Comparison of ENCODE assay signal across 32 cellular contexts in genomic region chr11:62999156-62999555, GRCh38. TPM values are rescaled to one million over a fixed set of nuclear protein-coding genes. Genes with fewer than 3 reads are reported as not detected.
"Had no signal": no experiment of that assay in that cellular context is flagged by ENCODE, and none has a peak within 500 bp of the region (broad histone marks: within the 10 kb centered on the region; RNA-seq: fewer than 3 reads in every experiment).

No MANE protein-coding gene starts in this region.

- DNase-seq: activated CD4-positive, alpha-beta memory T cell treated with anti-CD3 and anti-CD28 coated beads for 36 hours; activated CD4-positive, alpha-beta T cell treated with anti-CD3 and anti-CD28 coated beads for 36 hours; activated CD4-positive, alpha-beta T cell treated with anti-CD3 and anti-CD28 coated beads, Interleukin-2, amount 10 ng/mL, durations not matched to agents 24 days and 14 days; activated CD4-positive, CD25-positive, alpha-beta regulatory T cell; activated CD4-positive, CD25-positive, alpha-beta regulatory T cell treated with anti-CD3 and anti-CD28 coated beads, Interleukin-2, amount 50 U/mL, for 72 hours; activated CD8-positive, alpha-beta memory T cell treated with anti-CD3 and anti-CD28 coated beads, Interleukin-2, amount 50 U/mL, for 48 hours; activated gamma-delta T cell; activated naive CD4-positive, alpha-beta T cell; activated naive CD4-positive, alpha-beta T cell treated with anti-CD3 and anti-CD28 coated beads, Interleukin-2, amount 10 ng/mL, durations not matched to agents 7 days and 5 days; activated T-cell treated with anti-CD3 and anti-CD28 coated beads for 4 hours; activated T-cell treated with anti-CD3 and anti-CD28 coated beads, Interleukin-2, amount 50 U/mL, for 24 hours; activated T-cell treated with anti-CD3 and anti-CD28 coated beads, Interleukin-2, amount 50 U/mL, for 72 hours; amniotic stem cell; anterior cingulate cortex; central memory CD4-positive, alpha-beta T cell; cerebellar nuclear complex; colonic mucosa; effector CD8-positive, alpha-beta T cell; gastrocnemius medialis; glutamatergic neuron; heart left ventricle; T-helper 2 cell had no signal

- H3K9me3 ChIP-seq: body of pancreas, colonic mucosa, esophagus muscularis mucosa, gastrocnemius medialis, heart left ventricle had no signal

- H3K4me3 Mint-ChIP-seq: activated CD4-positive, alpha-beta memory T cell treated with anti-CD3 and anti-CD28 coated beads for 36 hours; activated CD4-positive, alpha-beta T cell treated with anti-CD3 and anti-CD28 coated beads for 36 hours; activated CD4-positive, alpha-beta T cell treated with anti-CD3 and anti-CD28 coated beads, Interleukin-2, amount 10 ng/mL, durations not matched to agents 24 days and 14 days; activated naive CD4-positive, alpha-beta T cell treated with anti-CD3 and anti-CD28 coated beads, Interleukin-2, amount 10 ng/mL, durations not matched to agents 7 days and 5 days; activated T-cell treated with anti-CD3 and anti-CD28 coated beads, Interleukin-2, amount 50 U/mL, for 24 hours; activated T-cell treated with anti-CD3 and anti-CD28 coated beads, Interleukin-2, amount 50 U/mL, for 72 hours had no signal

- FAIRE-seq: endometrium had no signal

- ATAC-seq: activated CD4-positive, alpha-beta T cell treated with anti-CD3 and anti-CD28 coated beads for 36 hours; activated naive CD4-positive, alpha-beta T cell treated with anti-CD3 and anti-CD28 coated beads, Interleukin-2, amount 50 U/mL, for 72 hours; activated T-cell treated with anti-CD3 and anti-CD28 coated beads, Interleukin-2, amount 50 U/mL, for 72 hours; foreskin keratinocyte; gastrocnemius medialis; heart left ventricle had no signal

- H3K4me1 Mint-ChIP-seq: activated CD4-positive, alpha-beta T cell treated with anti-CD3 and anti-CD28 coated beads for 36 hours; activated CD4-positive, alpha-beta T cell treated with anti-CD3 and anti-CD28 coated beads, Interleukin-2, amount 10 ng/mL, durations not matched to agents 24 days and 14 days; activated naive CD4-positive, alpha-beta T cell treated with anti-CD3 and anti-CD28 coated beads, Interleukin-2, amount 10 ng/mL, durations not matched to agents 7 days and 5 days had no signal

- H3K36me3 Mint-ChIP-seq: activated CD4-positive, alpha-beta memory T cell treated with anti-CD3 and anti-CD28 coated beads for 36 hours; activated naive CD4-positive, alpha-beta T cell treated with anti-CD3 and anti-CD28 coated beads, Interleukin-2, amount 10 ng/mL, durations not matched to agents 7 days and 5 days; activated naive CD4-positive, alpha-beta T cell treated with anti-CD3 and anti-CD28 coated beads, Interleukin-2, amount 50 U/mL, for 72 hours had no signal

- H3K27me3 ChIP-seq: body of pancreas, cardiac muscle cell, colonic mucosa, foreskin keratinocyte, gastrocnemius medialis had no signal

- H3K36me3 ChIP-seq: cardiac muscle cell, colonic mucosa, esophagus muscularis mucosa, gastrocnemius medialis, heart left ventricle had no signal

- H3K4me1 ChIP-seq: colonic mucosa, esophagus muscularis mucosa, foreskin keratinocyte, gastrocnemius medialis, heart left ventricle had no signal

- H3K4me3 ChIP-seq: body of pancreas, cardiac muscle cell, colonic mucosa, esophagus muscularis mucosa, gastrocnemius medialis, heart left ventricle had no signal

- H3K27ac Mint-ChIP-seq: activated CD4-positive, alpha-beta memory T cell treated with anti-CD3 and anti-CD28 coated beads for 36 hours; activated CD4-positive, alpha-beta T cell treated with anti-CD3 and anti-CD28 coated beads for 36 hours; activated CD4-positive, alpha-beta T cell treated with anti-CD3 and anti-CD28 coated beads, Interleukin-2, amount 10 ng/mL, durations not matched to agents 24 days and 14 days; activated naive CD4-positive, alpha-beta T cell treated with anti-CD3 and anti-CD28 coated beads, Interleukin-2, amount 10 ng/mL, durations not matched to agents 7 days and 5 days; activated naive CD4-positive, alpha-beta T cell treated with anti-CD3 and anti-CD28 coated beads, Interleukin-2, amount 50 U/mL, for 72 hours; activated T-cell treated with anti-CD3 and anti-CD28 coated beads, Interleukin-2, amount 50 U/mL, for 24 hours; activated T-cell treated with anti-CD3 and anti-CD28 coated beads, Interleukin-2, amount 50 U/mL, for 72 hours had no signal

- H3K27ac ChIP-seq: body of pancreas, cardiac muscle cell, colonic mucosa, esophagus muscularis mucosa, foreskin keratinocyte, gastrocnemius medialis, heart left ventricle had no signal

- H3K9me3 Mint-ChIP-seq: activated CD4-positive, alpha-beta memory T cell treated with anti-CD3 and anti-CD28 coated beads for 36 hours; activated CD4-positive, alpha-beta T cell treated with anti-CD3 and anti-CD28 coated beads, Interleukin-2, amount 10 ng/mL, durations not matched to agents 24 days and 14 days; activated naive CD4-positive, alpha-beta T cell treated with anti-CD3 and anti-CD28 coated beads, Interleukin-2, amount 10 ng/mL, durations not matched to agents 7 days and 5 days; activated naive CD4-positive, alpha-beta T cell treated with anti-CD3 and anti-CD28 coated beads, Interleukin-2, amount 50 U/mL, for 72 hours; activated T-cell treated with anti-CD3 and anti-CD28 coated beads, Interleukin-2, amount 50 U/mL, for 24 hours; activated T-cell treated with anti-CD3 and anti-CD28 coated beads, Interleukin-2, amount 50 U/mL, for 72 hours had no signal

RNA-seq across cellular contexts. Expression of gene SLC22A6, which starts 14.4 kb away (rescaled TPM):
- total RNA-seq: activated CD4-positive, alpha-beta memory T cell treated with anti-CD3 and anti-CD28 coated beads for 36 hours; activated CD4-positive, alpha-beta T cell treated with anti-CD3 and anti-CD28 coated beads for 36 hours; activated CD4-positive, alpha-beta T cell treated with anti-CD3 and anti-CD28 coated beads, Interleukin-2, amount 10 ng/mL, durations not matched to agents 24 days and 14 days; activated naive CD4-positive, alpha-beta T cell treated with anti-CD3 and anti-CD28 coated beads, Interleukin-2, amount 50 U/mL, for 72 hours; activated T-cell treated with anti-CD3 and anti-CD28 coated beads, Interleukin-2, amount 50 U/mL, for 72 hours; body of pancreas; cardiac muscle cell; colonic mucosa; dermis microvascular lymphatic vessel endothelial cell; epithelial cell of proximal tubule; esophagus muscularis mucosa; foreskin keratinocyte; gastrocnemius medialis; heart left ventricle; T-helper 1 cell treated with Interleukin-12 subunit alpha and Interleukin-12 subunit beta and Interleukin-4 antibody, amounts not matched to agents 30 ng/mL and 1 ng/mL, for 36 hours had no signal
- polyA plus RNA-seq: adipose tissue, cardiac muscle cell, foreskin keratinocyte, heart left ventricle had no signal

RNA-seq across cellular contexts. Expression of gene SLC22A8, which starts 16.5 kb away (rescaled TPM):
- total RNA-seq: activated CD4-positive, alpha-beta memory T cell treated with anti-CD3 and anti-CD28 coated beads for 36 hours; activated CD4-positive, alpha-beta T cell treated with anti-CD3 and anti-CD28 coated beads for 36 hours; activated CD4-positive, alpha-beta T cell treated with anti-CD3 and anti-CD28 coated beads, Interleukin-2, amount 10 ng/mL, durations not matched to agents 24 days and 14 days; activated naive CD4-positive, alpha-beta T cell treated with anti-CD3 and anti-CD28 coated beads, Interleukin-2, amount 50 U/mL, for 72 hours; activated T-cell treated with anti-CD3 and anti-CD28 coated beads, Interleukin-2, amount 50 U/mL, for 72 hours; body of pancreas; cardiac muscle cell; colonic mucosa; dermis microvascular lymphatic vessel endothelial cell; epithelial cell of proximal tubule; esophagus muscularis mucosa; foreskin keratinocyte; gastrocnemius medialis; heart left ventricle; T-helper 1 cell treated with Interleukin-12 subunit alpha and Interleukin-12 subunit beta and Interleukin-4 antibody, amounts not matched to agents 30 ng/mL and 1 ng/mL, for 36 hours had no signal
- polyA plus RNA-seq: adipose tissue, foreskin keratinocyte, heart left ventricle had no signal
